Comparison of ENCODE assay signal across 8 cellular contexts in genomic region chr4:169252339-169253086, GRCh38. TPM values are rescaled to one million over a fixed set of nuclear protein-coding genes. Genes with fewer than 3 reads are reported as not detected.
DNase-seq lines count a peak whose midpoint lies in the region; ATAC-seq and TF ChIP-seq lines count a peak whose summit lies in the region.
"Had no signal": no experiment of that assay in that cellular context is flagged by ENCODE, and none has a peak within 500 bp of the region (broad histone marks: within the 10 kb centered on the region; RNA-seq: fewer than 3 reads in every experiment).

No MANE protein-coding gene starts in this region.

- H3K9ac ChIP-seq in colonic mucosa (ENCODE audit: low read depth in 2 of 2, low read length in 2 of 2) (peak overlapping the region in 1 of 2 donors; percentile 35), skeletal muscle satellite cell (ENCODE audit: low read depth, low read length) (peak overlapping the region; percentile 51)

- H3K9me3 ChIP-seq in colonic mucosa (no peaks in the 10 kb centered on the region), skeletal muscle satellite cell (replicated peaks; ENCODE audit: low read length) (no peaks in the 10 kb centered on the region), aorta (ENCODE audit: control insufficient read depth, low read length) (no peaks in the 10 kb centered on the region)

- ATAC-seq in GM21529 (IDR thresholded peaks at IDR 0.05; ENCODE audit: unreplicated experiment) = peak; percentile 70
- ATAC-seq in HG03571 (IDR thresholded peaks at IDR 0.05; ENCODE audit: unreplicated experiment) = peak; percentile 69
- ATAC-seq in aorta (ENCODE audit: low FRiP score) = no peak

- H3K4me3 ChIP-seq in colonic mucosa (no peak overlapping the region), skeletal muscle satellite cell (ENCODE audit: low read length) (no peak overlapping the region), aorta (ENCODE audit: low read length in 2 of 2) (no peak overlapping the region)
- H3K4me3 ChIP-seq: skin epidermis had no signal

- H3K4me1 ChIP-seq in colonic mucosa = peaks cover 16% of the 10 kb centered on the region
- H3K4me1 ChIP-seq in skeletal muscle satellite cell (ENCODE audit: control insufficient read depth, insufficient read depth, low read length) = peaks cover 85% of the 10 kb centered on the region
- peaks cover 5 to 15% of the 10 kb centered on the region in 2 donors for H3K4me1 ChIP-seq in aorta (ENCODE audit: control insufficient read depth in 1 of 2, insufficient read depth in 2 of 2, low read length in 2 of 2)

- 13 to 23% methylated on average over 4 of the region's 4 CpGs for WGBS in aorta, 2 donors

- H3K27ac ChIP-seq in colonic mucosa = peak overlapping the region; percentile 74
- no peak overlapping the region for H3K27ac ChIP-seq in aorta (ENCODE audit: low read depth in 1 of 2, low read length in 2 of 2)
- H3K27ac ChIP-seq: skin epidermis had no signal

- no peak for TF ChIP-seq CTCF in colonic mucosa (IDR thresholded peaks at IDR 0.05)

- H3K27me3 ChIP-seq in colonic mucosa (no peaks in the 10 kb centered on the region), skeletal muscle satellite cell (ENCODE audit: control insufficient read depth, insufficient read depth, low read length) (no peaks in the 10 kb centered on the region), aorta (ENCODE audit: control insufficient read depth in 1 of 2, insufficient read depth in 2 of 2, low read length in 1 of 2) (no peaks in the 10 kb centered on the region)

- peak overlapping the region; percentile 76 for H3K4me2 ChIP-seq in skeletal muscle satellite cell (ENCODE audit: low read length)

- intact Hi-C loops in colonic mucosa (cut with DNase I) = no loop called here
- intact Hi-C loops in aorta (cut with DNase I) = no loop called here

- DNase-seq in colonic mucosa (no peak), cortex of kidney (lab: John Stamatoyannopoulos, UW) (no peak), aorta (no peak), NCI-H1436 treated with DMSO at 0.1 percent for 48 hours (lab: John Stamatoyannopoulos, UW) (no peak)

- no peaks in the 10 kb centered on the region for H3K36me3 ChIP-seq in colonic mucosa
- H3K36me3 ChIP-seq in skeletal muscle satellite cell (ENCODE audit: insufficient read depth, low read length) = peaks cover 5% of the 10 kb centered on the region
- no peaks in the 10 kb centered on the region for H3K36me3 ChIP-seq in aorta (ENCODE audit: control insufficient read depth in 1 of 2, insufficient read depth in 2 of 2, low read length in 1 of 2)

RNA-seq across cellular contexts. Expression of gene SH3RF1, which starts 18.2 kb away (rescaled TPM):
- total RNA-seq in colonic mucosa (10 to 100 TPM; 50.2 to 77.1 TPM), aorta (10 to 100 TPM; 27.3 to 31.8 TPM)
- total RNA-seq in skeletal muscle satellite cell (2012; rRNA removed) = 14.7 and 16.6 TPM in 2 replicates
- polyA plus RNA-seq in aorta = 1 to 10 TPM; 7.6 to 8.8 TPM
